Comparison of ENCODE assay signal across 1 cellular context in the genomic region with DNA sequence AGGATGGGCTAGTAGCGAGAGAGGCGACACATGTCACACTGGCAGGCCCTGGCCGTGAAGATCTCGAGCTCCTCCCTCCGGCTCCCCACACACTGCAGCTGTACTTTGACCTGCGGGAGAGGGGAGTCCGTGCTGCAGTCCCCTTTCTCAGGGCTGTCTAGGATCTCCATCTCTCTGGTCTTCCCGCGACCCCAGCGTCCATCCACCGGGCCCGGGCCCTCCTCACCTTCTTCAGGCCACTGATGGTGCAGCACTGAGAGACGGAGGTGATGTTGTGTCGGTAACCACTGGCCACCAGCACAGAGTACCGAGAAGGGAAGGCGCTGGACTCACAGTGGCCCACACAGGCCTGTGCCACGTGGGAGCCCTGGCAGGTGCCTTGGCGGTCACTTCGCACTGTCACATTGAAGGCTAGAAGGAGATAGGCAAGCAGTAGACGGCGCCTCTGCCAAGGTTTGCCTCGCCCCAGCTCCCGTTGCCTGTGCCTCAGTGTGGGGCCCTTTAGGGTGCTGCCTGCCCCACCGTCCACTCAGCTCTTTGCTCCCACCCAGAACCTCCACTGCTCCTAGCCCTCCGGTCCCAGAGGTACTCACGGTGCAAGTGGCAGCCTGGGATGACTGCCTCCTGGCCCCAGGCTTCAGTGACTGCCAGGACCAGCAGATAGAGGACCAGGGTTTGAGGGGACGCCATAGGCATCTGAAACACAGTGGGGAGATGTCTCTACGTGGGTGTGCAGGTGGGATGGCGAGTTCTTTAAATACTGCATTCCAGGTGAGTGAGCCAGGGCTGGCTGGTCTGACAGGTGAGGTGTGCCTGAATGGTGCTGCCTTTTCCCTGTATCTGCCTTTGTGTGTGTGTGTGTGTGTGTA.
TF ChIP-seq lines count a peak whose summit lies in the region.

No MANE protein-coding gene starts in this region.

TF ChIP-seq in HepG2, 621 proteins besides CTCF, POLR2A, EP300 and RAD21 (continued from another document and continues in another):
- TF ChIP-seq, protein P1, sequence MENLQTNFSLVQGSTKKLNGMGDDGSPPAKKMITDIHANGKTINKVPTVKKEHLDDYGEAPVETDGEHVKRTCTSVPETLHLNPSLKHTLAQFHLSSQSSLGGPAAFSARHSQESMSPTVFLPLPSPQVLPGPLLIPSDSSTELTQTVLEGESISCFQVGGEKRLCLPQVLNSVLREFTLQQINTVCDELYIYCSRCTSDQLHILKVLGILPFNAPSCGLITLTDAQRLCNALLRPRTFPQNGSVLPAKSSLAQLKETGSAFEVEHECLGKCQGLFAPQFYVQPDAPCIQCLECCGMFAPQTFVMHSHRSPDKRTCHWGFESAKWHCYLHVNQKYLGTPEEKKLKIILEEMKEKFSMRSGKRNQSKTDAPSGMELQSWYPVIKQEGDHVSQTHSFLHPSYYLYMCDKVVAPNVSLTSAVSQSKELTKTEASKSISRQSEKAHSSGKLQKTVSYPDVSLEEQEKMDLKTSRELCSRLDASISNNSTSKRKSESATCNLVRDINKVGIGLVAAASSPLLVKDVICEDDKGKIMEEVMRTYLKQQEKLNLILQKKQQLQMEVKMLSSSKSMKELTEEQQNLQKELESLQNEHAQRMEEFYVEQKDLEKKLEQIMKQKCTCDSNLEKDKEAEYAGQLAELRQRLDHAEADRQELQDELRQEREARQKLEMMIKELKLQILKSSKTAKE (CRISPR knock-in tag; IDR thresholded peaks at IDR 0.05; ENCODE audit: borderline replicate concordance): no peak
- peak; percentile 53; the same call in 1 of the 2 replicates for TF ChIP-seq GATAD1 (CRISPR knock-in tag; IDR thresholded peaks at IDR 0.05)
- TF ChIP-seq, protein P2, sequence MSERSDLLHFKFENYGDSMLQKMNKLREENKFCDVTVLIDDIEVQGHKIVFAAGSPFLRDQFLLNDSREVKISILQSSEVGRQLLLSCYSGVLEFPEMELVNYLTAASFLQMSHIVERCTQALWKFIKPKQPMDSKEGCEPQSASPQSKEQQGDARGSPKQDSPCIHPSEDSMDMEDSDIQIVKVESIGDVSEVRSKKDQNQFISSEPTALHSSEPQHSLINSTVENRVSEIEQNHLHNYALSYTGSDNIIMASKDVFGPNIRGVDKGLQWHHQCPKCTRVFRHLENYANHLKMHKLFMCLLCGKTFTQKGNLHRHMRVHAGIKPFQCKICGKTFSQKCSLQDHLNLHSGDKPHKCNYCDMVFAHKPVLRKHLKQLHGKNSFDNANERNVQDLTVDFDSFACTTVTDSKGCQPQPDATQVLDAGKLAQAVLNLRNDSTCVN (CRISPR knock-in tag; IDR thresholded peaks at IDR 0.05; ENCODE audit: borderline replicate concordance): no peak; the same call in 1 of the 2 replicates
- TF ChIP-seq CHD4 (IDR thresholded peaks at IDR 0.05; ENCODE audit: borderline replicate concordance, low read length): no peak
- TF ChIP-seq AHR (CRISPR knock-in tag; IDR thresholded peaks at IDR 0.05): no peak
- no peak for TF ChIP-seq FOXO1 (CRISPR knock-in tag; IDR thresholded peaks at IDR 0.05)
- TF ChIP-seq, protein P3, sequence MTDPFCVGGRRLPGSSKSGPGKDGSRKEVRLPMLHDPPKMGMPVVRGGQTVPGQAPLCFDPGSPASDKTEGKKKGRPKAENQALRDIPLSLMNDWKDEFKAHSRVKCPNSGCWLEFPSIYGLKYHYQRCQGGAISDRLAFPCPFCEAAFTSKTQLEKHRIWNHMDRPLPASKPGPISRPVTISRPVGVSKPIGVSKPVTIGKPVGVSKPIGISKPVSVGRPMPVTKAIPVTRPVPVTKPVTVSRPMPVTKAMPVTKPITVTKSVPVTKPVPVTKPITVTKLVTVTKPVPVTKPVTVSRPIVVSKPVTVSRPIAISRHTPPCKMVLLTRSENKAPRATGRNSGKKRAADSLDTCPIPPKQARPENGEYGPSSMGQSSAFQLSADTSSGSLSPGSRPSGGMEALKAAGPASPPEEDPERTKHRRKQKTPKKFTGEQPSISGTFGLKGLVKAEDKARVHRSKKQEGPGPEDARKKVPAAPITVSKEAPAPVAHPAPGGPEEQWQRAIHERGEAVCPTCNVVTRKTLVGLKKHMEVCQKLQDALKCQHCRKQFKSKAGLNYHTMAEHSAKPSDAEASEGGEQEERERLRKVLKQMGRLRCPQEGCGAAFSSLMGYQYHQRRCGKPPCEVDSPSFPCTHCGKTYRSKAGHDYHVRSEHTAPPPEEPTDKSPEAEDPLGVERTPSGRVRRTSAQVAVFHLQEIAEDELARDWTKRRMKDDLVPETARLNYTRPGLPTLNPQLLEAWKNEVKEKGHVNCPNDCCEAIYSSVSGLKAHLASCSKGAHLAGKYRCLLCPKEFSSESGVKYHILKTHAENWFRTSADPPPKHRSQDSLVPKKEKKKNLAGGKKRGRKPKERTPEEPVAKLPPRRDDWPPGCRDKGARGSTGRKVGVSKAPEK (CRISPR knock-in tag; IDR thresholded peaks at IDR 0.05; ENCODE audit: borderline replicate concordance): no peak
- TF ChIP-seq, protein P4, sequence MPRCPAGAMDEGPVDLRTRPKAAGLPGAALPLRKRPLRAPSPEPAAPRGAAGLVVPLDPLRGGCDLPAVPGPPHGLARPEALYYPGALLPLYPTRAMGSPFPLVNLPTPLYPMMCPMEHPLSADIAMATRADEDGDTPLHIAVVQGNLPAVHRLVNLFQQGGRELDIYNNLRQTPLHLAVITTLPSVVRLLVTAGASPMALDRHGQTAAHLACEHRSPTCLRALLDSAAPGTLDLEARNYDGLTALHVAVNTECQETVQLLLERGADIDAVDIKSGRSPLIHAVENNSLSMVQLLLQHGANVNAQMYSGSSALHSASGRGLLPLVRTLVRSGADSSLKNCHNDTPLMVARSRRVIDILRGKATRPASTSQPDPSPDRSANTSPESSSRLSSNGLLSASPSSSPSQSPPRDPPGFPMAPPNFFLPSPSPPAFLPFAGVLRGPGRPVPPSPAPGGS (CRISPR knock-in tag; IDR thresholded peaks at IDR 0.05): peak; percentile 72; the same call in 1 of the 2 replicates
- no peak for TF ChIP-seq ZNF460 (CRISPR knock-in tag; IDR thresholded peaks at IDR 0.05; ENCODE audit: borderline replicate concordance)
- no peak; the same call in 1 of the 2 replicates for TF ChIP-seq ZNF501 (CRISPR knock-in tag; IDR thresholded peaks at IDR 0.05)
- TF ChIP-seq ZNF605 (CRISPR knock-in tag; IDR thresholded peaks at IDR 0.05): no peak; the same call in 1 of the 2 replicates
- no peak for TF ChIP-seq AGO1 (IDR thresholded peaks at IDR 0.05; ENCODE audit: low read depth, low read length, poor library complexity, severe bottlenecking)
- no peak for TF ChIP-seq ZNF720 (CRISPR knock-in tag; IDR thresholded peaks at IDR 0.05)
- peak; percentile 80 for TF ChIP-seq ZSCAN25 (CRISPR knock-in tag; IDR thresholded peaks at IDR 0.05)
- no peak for TF ChIP-seq BRD4 (CRISPR knock-in tag; IDR thresholded peaks at IDR 0.05)
- TF ChIP-seq FOSL1 (CRISPR knock-in tag; IDR thresholded peaks at IDR 0.05; ENCODE audit: borderline replicate concordance): no peak
- no peak; the same call in 1 of the 2 replicates for TF ChIP-seq PHF21A (CRISPR knock-in tag; IDR thresholded peaks at IDR 0.05)
- no peak for TF ChIP-seq RELA (CRISPR knock-in tag; IDR thresholded peaks at IDR 0.05)
- no peak for TF ChIP-seq ZBTB8A (CRISPR knock-in tag; IDR thresholded peaks at IDR 0.05; ENCODE audit: borderline replicate concordance, low read depth)
- TF ChIP-seq, protein P5, sequence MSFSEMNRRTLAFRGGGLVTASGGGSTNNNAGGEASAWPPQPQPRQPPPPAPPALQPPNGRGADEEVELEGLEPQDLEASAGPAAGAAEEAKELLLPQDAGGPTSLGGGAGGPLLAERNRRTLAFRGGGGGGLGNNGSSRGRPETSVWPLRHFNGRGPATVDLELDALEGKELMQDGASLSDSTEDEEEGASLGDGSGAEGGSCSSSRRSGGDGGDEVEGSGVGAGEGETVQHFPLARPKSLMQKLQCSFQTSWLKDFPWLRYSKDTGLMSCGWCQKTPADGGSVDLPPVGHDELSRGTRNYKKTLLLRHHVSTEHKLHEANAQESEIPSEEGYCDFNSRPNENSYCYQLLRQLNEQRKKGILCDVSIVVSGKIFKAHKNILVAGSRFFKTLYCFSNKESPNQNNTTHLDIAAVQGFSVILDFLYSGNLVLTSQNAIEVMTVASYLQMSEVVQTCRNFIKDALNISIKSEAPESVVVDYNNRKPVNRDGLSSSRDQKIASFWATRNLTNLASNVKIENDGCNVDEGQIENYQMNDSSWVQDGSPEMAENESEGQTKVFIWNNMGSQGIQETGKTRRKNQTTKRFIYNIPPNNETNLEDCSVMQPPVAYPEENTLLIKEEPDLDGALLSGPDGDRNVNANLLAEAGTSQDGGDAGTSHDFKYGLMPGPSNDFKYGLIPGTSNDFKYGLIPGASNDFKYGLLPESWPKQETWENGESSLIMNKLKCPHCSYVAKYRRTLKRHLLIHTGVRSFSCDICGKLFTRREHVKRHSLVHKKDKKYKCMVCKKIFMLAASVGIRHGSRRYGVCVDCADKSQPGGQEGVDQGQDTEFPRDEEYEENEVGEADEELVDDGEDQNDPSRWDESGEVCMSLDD (CRISPR knock-in tag; IDR thresholded peaks at IDR 0.05; ENCODE audit: borderline replicate concordance): no peak
- TF ChIP-seq NFIB (CRISPR knock-in tag; IDR thresholded peaks at IDR 0.05; ENCODE audit: borderline replicate concordance): no peak
- no peak for TF ChIP-seq ZSCAN9 (CRISPR knock-in tag; IDR thresholded peaks at IDR 0.05; ENCODE audit: borderline replicate concordance)
- no peak for TF ChIP-seq RFXANK (CRISPR knock-in tag; IDR thresholded peaks at IDR 0.05)
- TF ChIP-seq, protein P6, sequence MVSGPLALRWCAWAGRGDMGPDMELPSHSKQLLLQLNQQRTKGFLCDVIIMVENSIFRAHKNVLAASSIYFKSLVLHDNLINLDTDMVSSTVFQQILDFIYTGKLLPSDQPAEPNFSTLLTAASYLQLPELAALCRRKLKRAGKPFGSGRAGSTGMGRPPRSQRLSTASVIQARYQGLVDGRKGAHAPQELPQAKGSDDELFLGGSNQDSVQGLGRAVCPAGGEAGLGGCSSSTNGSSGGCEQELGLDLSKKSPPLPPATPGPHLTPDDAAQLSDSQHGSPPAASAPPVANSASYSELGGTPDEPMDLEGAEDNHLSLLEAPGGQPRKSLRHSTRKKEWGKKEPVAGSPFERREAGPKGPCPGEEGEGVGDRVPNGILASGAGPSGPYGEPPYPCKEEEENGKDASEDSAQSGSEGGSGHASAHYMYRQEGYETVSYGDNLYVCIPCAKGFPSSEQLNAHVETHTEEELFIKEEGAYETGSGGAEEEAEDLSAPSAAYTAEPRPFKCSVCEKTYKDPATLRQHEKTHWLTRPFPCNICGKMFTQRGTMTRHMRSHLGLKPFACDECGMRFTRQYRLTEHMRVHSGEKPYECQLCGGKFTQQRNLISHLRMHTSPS (CRISPR knock-in tag; IDR thresholded peaks at IDR 0.05; ENCODE audit: low read depth): no peak
- TF ChIP-seq, protein P7, sequence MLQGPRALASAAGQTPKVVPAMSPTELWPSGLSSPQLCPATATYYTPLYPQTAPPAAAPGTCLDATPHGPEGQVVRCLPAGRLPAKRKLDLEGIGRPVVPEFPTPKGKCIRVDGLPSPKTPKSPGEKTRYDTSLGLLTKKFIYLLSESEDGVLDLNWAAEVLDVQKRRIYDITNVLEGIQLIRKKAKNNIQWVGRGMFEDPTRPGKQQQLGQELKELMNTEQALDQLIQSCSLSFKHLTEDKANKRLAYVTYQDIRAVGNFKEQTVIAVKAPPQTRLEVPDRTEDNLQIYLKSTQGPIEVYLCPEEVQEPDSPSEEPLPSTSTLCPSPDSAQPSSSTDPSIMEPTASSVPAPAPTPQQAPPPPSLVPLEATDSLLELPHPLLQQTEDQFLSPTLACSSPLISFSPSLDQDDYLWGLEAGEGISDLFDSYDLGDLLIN (CRISPR knock-in tag; IDR thresholded peaks at IDR 0.05; ENCODE audit: borderline replicate concordance): peak; percentile 68; the same call in 1 of the 2 replicates
- TF ChIP-seq ZNF256 (CRISPR knock-in tag; conservative IDR thresholded peaks at IDR 0.05): no peak
- TF ChIP-seq, protein P8, sequence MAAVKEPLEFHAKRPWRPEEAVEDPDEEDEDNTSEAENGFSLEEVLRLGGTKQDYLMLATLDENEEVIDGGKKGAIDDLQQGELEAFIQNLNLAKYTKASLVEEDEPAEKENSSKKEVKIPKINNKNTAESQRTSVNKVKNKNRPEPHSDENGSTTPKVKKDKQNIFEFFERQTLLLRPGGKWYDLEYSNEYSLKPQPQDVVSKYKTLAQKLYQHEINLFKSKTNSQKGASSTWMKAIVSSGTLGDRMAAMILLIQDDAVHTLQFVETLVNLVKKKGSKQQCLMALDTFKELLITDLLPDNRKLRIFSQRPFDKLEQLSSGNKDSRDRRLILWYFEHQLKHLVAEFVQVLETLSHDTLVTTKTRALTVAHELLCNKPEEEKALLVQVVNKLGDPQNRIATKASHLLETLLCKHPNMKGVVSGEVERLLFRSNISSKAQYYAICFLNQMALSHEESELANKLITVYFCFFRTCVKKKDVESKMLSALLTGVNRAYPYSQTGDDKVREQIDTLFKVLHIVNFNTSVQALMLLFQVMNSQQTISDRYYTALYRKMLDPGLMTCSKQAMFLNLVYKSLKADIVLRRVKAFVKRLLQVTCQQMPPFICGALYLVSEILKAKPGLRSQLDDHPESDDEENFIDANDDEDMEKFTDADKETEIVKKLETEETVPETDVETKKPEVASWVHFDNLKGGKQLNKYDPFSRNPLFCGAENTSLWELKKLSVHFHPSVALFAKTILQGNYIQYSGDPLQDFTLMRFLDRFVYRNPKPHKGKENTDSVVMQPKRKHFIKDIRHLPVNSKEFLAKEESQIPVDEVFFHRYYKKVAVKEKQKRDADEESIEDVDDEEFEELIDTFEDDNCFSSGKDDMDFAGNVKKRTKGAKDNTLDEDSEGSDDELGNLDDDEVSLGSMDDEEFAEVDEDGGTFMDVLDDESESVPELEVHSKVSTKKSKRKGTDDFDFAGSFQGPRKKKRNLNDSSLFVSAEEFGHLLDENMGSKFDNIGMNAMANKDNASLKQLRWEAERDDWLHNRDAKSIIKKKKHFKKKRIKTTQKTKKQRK (IDR thresholded peaks at IDR 0.05; ENCODE audit: low read length): no peak
- TF ChIP-seq ZNF263 (CRISPR knock-in tag; IDR thresholded peaks at IDR 0.05): peak; percentile 91
- TF ChIP-seq FOXM1 (CRISPR knock-in tag; IDR thresholded peaks at IDR 0.05): no peak
- no peak for TF ChIP-seq TOPORS (CRISPR knock-in tag; IDR thresholded peaks at IDR 0.05)
- TF ChIP-seq AKAP8 (CRISPR knock-in tag; IDR thresholded peaks at IDR 0.05): 0 out of 2 replicates have a peak, but pooled peaks have one; percentile 52
- TF ChIP-seq AGO2 (optimal IDR thresholded peaks at IDR 0.05; ENCODE audit: low read depth, low read length): peak; percentile 49
